1 cellular context compared by ENCODE assay signal in genomic region chr9:34580358-34580757, GRCh38.
TF ChIP-seq lines count a peak whose summit lies in the region.

No MANE protein-coding gene starts in this region.

TF ChIP-seq in WTC11, 78 proteins besides CTCF, POLR2A, EP300 and RAD21 (continued from another document):
- TF ChIP-seq ZNF532 (CRISPR knock-in tag; IDR thresholded peaks at IDR 0.05; ENCODE audit: borderline replicate concordance) (no peak), PRRX2 (CRISPR knock-in tag; IDR thresholded peaks at IDR 0.05) (no peak), FOXP4 (CRISPR knock-in tag; IDR thresholded peaks at IDR 0.05) (no peak), ZNF416 (CRISPR knock-in tag; IDR thresholded peaks at IDR 0.05) (no peak)
